8 cellular contexts compared by ENCODE assay signal in the genomic region with DNA sequence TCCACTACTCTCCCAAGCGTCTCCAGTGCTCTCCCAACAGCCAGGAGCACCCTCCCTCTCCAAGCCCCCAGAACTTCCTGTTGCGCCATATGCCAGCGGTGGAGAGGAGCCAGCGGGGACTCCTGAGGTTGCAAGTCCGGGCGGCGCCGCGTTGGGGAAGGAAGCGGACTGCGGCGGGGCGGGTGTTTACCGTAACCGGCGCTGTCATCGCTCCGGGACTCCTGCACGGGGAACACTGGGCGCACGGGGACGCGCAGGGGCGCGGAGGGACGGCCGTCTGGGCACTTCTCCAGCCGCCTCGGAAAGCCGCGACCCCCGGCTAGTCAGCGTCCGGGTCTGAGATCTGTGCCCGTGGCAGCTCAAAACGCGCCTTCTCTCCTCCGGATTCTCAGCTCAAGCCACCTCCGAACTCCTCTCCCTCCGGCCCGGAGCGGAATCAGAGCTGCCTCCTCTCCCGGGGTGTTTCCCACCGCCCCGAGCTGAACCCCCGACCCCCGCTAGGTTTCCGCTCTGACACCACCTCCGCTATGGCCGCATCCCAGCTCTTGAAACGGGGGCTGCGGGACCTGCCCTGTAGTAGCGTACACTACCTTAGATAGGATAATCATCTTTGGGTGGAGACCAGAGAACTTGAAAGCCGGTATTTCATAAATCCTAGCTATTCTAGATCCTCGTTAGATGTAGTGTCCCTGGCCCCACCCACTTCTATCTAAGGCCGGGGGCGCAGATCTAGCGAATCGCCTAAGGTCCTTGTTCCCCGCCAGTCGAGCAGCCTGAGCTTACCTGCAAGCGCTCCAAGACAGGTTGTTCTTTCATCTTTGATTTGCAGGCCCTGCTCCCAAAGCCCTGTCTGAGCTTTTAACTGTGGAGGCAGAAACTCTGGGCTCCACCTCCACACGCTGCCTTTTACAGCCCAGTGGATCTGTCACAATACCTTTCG. TPM values are rescaled to one million over a fixed set of nuclear protein-coding genes. Genes with fewer than 3 reads are reported as not detected.
DNase-seq lines count a peak whose midpoint lies in the region; ATAC-seq, FAIRE-seq and TF ChIP-seq lines count a peak whose summit lies in the region.

A gene with protein sequence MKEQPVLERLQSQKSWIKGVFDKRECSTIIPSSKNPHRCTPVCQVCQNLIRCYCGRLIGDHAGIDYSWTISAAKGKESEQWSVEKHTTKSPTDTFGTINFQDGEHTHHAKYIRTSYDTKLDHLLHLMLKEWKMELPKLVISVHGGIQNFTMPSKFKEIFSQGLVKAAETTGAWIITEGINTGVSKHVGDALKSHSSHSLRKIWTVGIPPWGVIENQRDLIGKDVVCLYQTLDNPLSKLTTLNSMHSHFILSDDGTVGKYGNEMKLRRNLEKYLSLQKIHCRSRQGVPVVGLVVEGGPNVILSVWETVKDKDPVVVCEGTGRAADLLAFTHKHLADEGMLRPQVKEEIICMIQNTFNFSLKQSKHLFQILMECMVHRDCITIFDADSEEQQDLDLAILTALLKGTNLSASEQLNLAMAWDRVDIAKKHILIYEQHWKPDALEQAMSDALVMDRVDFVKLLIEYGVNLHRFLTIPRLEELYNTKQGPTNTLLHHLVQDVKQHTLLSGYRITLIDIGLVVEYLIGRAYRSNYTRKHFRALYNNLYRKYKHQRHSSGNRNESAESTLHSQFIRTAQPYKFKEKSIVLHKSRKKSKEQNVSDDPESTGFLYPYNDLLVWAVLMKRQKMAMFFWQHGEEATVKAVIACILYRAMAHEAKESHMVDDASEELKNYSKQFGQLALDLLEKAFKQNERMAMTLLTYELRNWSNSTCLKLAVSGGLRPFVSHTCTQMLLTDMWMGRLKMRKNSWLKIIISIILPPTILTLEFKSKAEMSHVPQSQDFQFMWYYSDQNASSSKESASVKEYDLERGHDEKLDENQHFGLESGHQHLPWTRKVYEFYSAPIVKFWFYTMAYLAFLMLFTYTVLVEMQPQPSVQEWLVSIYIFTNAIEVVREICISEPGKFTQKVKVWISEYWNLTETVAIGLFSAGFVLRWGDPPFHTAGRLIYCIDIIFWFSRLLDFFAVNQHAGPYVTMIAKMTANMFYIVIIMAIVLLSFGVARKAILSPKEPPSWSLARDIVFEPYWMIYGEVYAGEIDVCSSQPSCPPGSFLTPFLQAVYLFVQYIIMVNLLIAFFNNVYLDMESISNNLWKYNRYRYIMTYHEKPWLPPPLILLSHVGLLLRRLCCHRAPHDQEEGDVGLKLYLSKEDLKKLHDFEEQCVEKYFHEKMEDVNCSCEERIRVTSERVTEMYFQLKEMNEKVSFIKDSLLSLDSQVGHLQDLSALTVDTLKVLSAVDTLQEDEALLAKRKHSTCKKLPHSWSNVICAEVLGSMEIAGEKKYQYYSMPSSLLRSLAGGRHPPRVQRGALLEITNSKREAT (N-terminal part only) (minus strand): TSS at position 881 of the 940 bp plus-strand sequence. CDS start 65 bp downstream, at position 816.

- no peaks in the 10 kb centered on the region for H4K20me1 ChIP-seq in astrocyte (ENCODE audit: insufficient read depth, low read length)

- no peak for FAIRE-seq in astrocyte (lab: Jason Lieb, UNC)

- no peak for TF ChIP-seq CTCF in RWPE2 (IDR thresholded peaks at IDR 0.05; ENCODE audit: poor library complexity, severe bottlenecking)
- TF ChIP-seq CTCF in astrocyte (IDR thresholded peaks at IDR 0.05; ENCODE audit: insufficient read depth, low read depth, low read length), result no peak

- H3K27ac ChIP-seq in RWPE2 (ENCODE audit: poor library complexity, severe bottlenecking), result no peak within 1 kb of the TSS
- no peak within 1 kb of the TSS for H3K27ac ChIP-seq in astrocyte (ENCODE audit: low read depth, low read length)
- peak within 1 kb of the TSS; percentile 73 for H3K27ac ChIP-seq in right cardiac atrium (ENCODE audit: low read length)

- H3K27me3 Mint-ChIP-seq in astrocyte (ENCODE audit: low read depth, unreplicated experiment), result peaks cover 10% of the 10 kb centered on the region

- H3K4me3 ChIP-seq in RWPE2 (ENCODE audit: severe bottlenecking) (peak within 1 kb of the TSS; percentile 45), astrocyte (ENCODE audit: insufficient read depth, low read depth, low read length) (peak within 1 kb of the TSS; percentile 63), right cardiac atrium (ENCODE audit: low read length) (peak within 1 kb of the TSS; percentile 68)

- DNase-seq in RWPE2 (ENCODE audit: low spot score) (peak; percentile 76), astrocyte (ENCODE audit: low read depth) (peak; percentile 61), right cardiac atrium (peak; percentile 90 to 93 (median 93)), posterior vena cava (ENCODE audit: low spot score) (peak; percentile 95), middle frontal gyrus (ENCODE audit: extremely low spot score, low spot score) (no peak), NCI-H446 treated with DMSO at 0.1 percent for 48 hours (lab: John Stamatoyannopoulos, UW) (no peak)

- peak within 1 kb of the TSS; percentile 82 for H2AFZ ChIP-seq in astrocyte (ENCODE audit: low read depth, low read length)

- TF ChIP-seq EP300 in Ishikawa (IDR thresholded peaks at IDR 0.05; ENCODE audit: borderline replicate concordance), result no peak

- no peaks in the 10 kb centered on the region for H3K9me3 Mint-ChIP-seq in astrocyte (ENCODE audit: unreplicated experiment)

- no peaks in the 10 kb centered on the region for H3K4me1 ChIP-seq in ES-I3 (ENCODE audit: insufficient read depth, low read length)
- no peaks in the 10 kb centered on the region for H3K4me1 ChIP-seq in RWPE2 (ENCODE audit: insufficient read depth, poor library complexity, severe bottlenecking)
- peaks cover 5% of the 10 kb centered on the region for H3K4me1 ChIP-seq in astrocyte (ENCODE audit: insufficient read depth, low read length)
- H3K4me1 ChIP-seq in right cardiac atrium (ENCODE audit: control insufficient read depth, insufficient read depth, low read length), result no peaks in the 10 kb centered on the region

- H3K27me3 ChIP-seq in RWPE2 (ENCODE audit: insufficient read depth, poor library complexity, severe bottlenecking) (no peaks in the 10 kb centered on the region), astrocyte (ENCODE audit: insufficient read depth, low read length) (no peaks in the 10 kb centered on the region), right cardiac atrium (ENCODE audit: control insufficient read depth, insufficient read depth) (no peaks in the 10 kb centered on the region)

- H3K36me3 Mint-ChIP-seq in astrocyte (ENCODE audit: low read depth, unreplicated experiment), result no peaks in the 10 kb centered on the region

- no peak within 1 kb of the TSS for H3K27ac Mint-ChIP-seq in astrocyte (ENCODE audit: unreplicated experiment)

- TF ChIP-seq RAD21 in Ishikawa (IDR thresholded peaks at IDR 0.05; ENCODE audit: low read depth), result no peak

- H3K4me1 Mint-ChIP-seq in astrocyte (ENCODE audit: low read depth, unreplicated experiment), result no peaks in the 10 kb centered on the region

- peak within 1 kb of the TSS; percentile 88 for H3K4me3 Mint-ChIP-seq in astrocyte (ENCODE audit: unreplicated experiment)

- 3% methylated on average over 64 of the region's 64 CpGs for WGBS in right cardiac atrium

- intact Hi-C loops in right cardiac atrium (cut with DNase I) (no loop called here), posterior vena cava (cut with DNase I) (no loop called here)

- H3K9me3 ChIP-seq in ES-I3 (ENCODE audit: control insufficient read depth, insufficient read depth, low read length) (no peaks in the 10 kb centered on the region), RWPE2 (ENCODE audit: severe bottlenecking) (no peaks in the 10 kb centered on the region), astrocyte (ENCODE audit: insufficient read depth, low read depth, low read length) (no peaks in the 10 kb centered on the region), right cardiac atrium (ENCODE audit: control insufficient read depth, low read length) (no peaks in the 10 kb centered on the region)

- H3K4me2 ChIP-seq in astrocyte (ENCODE audit: low read length), result peak within 1 kb of the TSS; percentile 87

- H3K79me2 ChIP-seq in astrocyte (ENCODE audit: insufficient read depth, low read length), result no peaks in the 10 kb centered on the region

- no peaks in the 10 kb centered on the region for H3K36me3 ChIP-seq in ES-I3 (ENCODE audit: insufficient read depth, low read length)
- no peaks in the 10 kb centered on the region for H3K36me3 ChIP-seq in RWPE2 (ENCODE audit: low read depth)
- H3K36me3 ChIP-seq in astrocyte (ENCODE audit: insufficient read depth, low read length), result no peaks in the 10 kb centered on the region

- peak within 1 kb of the TSS; percentile 52 for H3K9ac ChIP-seq in ES-I3 (ENCODE audit: low read depth, low read length)
- H3K9ac ChIP-seq in astrocyte (ENCODE audit: low read length), result peak within 1 kb of the TSS; percentile 62

- ATAC-seq in RWPE2 (ENCODE audit: low read depth) (peak; percentile 82), right cardiac atrium (peak; percentile 94 to 99)

TF ChIP-seq in Ishikawa, 13 proteins besides CTCF, POLR2A, EP300 and RAD21 (continues in another document):
- TF ChIP-seq CEBPB (IDR thresholded peaks at IDR 0.05), result peak; percentile 87
- peak; percentile 26; the same call in 1 of the 2 replicates for TF ChIP-seq TAF1 (IDR thresholded peaks at IDR 0.05; ENCODE audit: low read depth)
- 0 out of 2 replicates have a peak, but pooled peaks have one; percentile 10 for TF ChIP-seq NFIC (IDR thresholded peaks at IDR 0.05)
- TF ChIP-seq TCF12 (IDR thresholded peaks at IDR 0.05; ENCODE audit: low read depth), result 0 out of 2 replicates have a peak, but pooled peaks have one; percentile 25
- peak; percentile 70 for TF ChIP-seq YY1 (IDR thresholded peaks at IDR 0.05; ENCODE audit: low read depth)
- TF ChIP-seq, protein P1, sequence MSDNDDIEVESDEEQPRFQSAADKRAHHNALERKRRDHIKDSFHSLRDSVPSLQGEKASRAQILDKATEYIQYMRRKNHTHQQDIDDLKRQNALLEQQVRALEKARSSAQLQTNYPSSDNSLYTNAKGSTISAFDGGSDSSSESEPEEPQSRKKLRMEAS (IDR thresholded peaks at IDR 0.05), result peak; percentile 29; the same call in 1 of the 2 replicates

RNA-seq across cellular contexts. Expression of the gene that starts here (rescaled TPM):
- total RNA-seq in astrocyte (0.27 and 0.29 TPM in 2 replicates), right cardiac atrium (under 1 TPM; 0.17 to 0.76 (median 0.21) TPM), posterior vena cava (1 to 10 TPM in 1 of 2 donors, under 1 TPM in 1; 0.60 to 1.0 TPM)
- polyA plus RNA-seq in right cardiac atrium, result 0.11 TPM

Comparison
In these comparisons a context has a peak if more than half of its experiments do, and no peak if none do; other contexts are left out.
1. Peak in DNase-seq, H3K4me3 ChIP-seq, H3K9ac ChIP-seq and H3K4me2 ChIP-seq in astrocyte; RNA of the gene not detected or under 1 TPM.
2. Peak in DNase-seq, ATAC-seq, H3K4me3 ChIP-seq and H3K27ac ChIP-seq in right cardiac atrium; RNA of the gene not detected or under 1 TPM.
3. DNase-seq: peak in RWPE2 (single experiment) and posterior vena cava (single experiment); none in middle frontal gyrus (single experiment) and NCI-H446 treated with DMSO at 0.1 percent for 48 hours (single experiment).
4. Peak in every context shown above with its lines, with median percentiles within 50 percentile points of each other: H3K4me3 ChIP-seq.